28 cellular contexts compared by ENCODE assay signal in the genomic region with DNA sequence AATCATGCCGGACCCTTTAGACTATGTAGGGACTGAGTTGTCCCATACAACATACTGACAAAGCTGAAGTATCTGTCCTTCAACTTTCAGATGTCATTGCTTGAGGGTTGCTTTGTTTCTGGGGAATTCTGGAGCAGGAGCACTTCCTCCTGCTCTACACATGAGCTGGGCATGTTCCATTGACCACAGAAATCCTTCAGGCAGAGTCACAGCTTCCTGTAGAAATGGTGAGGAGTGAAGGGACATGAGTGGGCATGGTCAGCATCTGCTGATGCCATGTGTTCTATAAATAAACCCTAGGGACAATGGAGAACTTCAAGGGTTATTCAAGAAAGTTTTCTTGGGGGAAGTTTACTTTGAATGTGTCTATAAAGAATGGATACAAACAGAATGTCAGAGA.
A peak's percentile ranks its signal among the peaks of the same experiment; 100 is the strongest.
DNase-seq lines count a peak whose midpoint lies in the region; ATAC-seq, FAIRE-seq and TF ChIP-seq lines count a peak whose summit lies in the region.
"Had no signal": no experiment of that assay in that cellular context is flagged by ENCODE, and none has a peak within 500 bp of the region (broad histone marks: within the 10 kb centered on the region; RNA-seq: fewer than 3 reads in every experiment).

No MANE protein-coding gene starts in this region.

- H3K27ac ChIP-seq in astrocyte (ENCODE audit: low read depth, low read length) = no peak overlapping the region
- H3K27ac ChIP-seq: A549; BLaER1 treated with 17β-estradiol and CSF1 and Interleukin-3, amounts not matched to agents 10 nM and 100 nM; uterus had no signal

- TF ChIP-seq POLR2A in GM12891 (IDR thresholded peaks at IDR 0.05; ENCODE audit: low read depth, low read length) = no peak

- H3K27ac Mint-ChIP-seq in astrocyte (ENCODE audit: unreplicated experiment) = peak overlapping the region; percentile 3
- H3K27ac Mint-ChIP-seq: HFFc6; natural killer cell treated with Interleukin-12 subunit alpha and Interleukin-12 subunit beta and Interleukin-15 and Interleukin-18, amount 100 ng/mL, for 72 hours; stimulated activated memory B cell treated with anti-CD40 and anti-IgM and Interleukin-4, amounts not matched to agents 10 μg/mL and 1 μg/mL and 100 μg/mL, for 72 hours; WTC11 had no signal

- FAIRE-seq in astrocyte (lab: Jason Lieb, UNC) = no peak
- FAIRE-seq in GM12891 (lab: Jason Lieb, UNC) = no peak
- FAIRE-seq: A549 had no signal

- no peaks in the 10 kb centered on the region for H3K27me3 ChIP-seq in astrocyte (ENCODE audit: insufficient read depth, low read length)
- H3K27me3 ChIP-seq: BLaER1 treated with 17β-estradiol and CSF1 and Interleukin-3, amounts not matched to agents 10 nM and 100 nM; uterus had no signal

- no peaks in the 10 kb centered on the region for H3K9me3 ChIP-seq in astrocyte (ENCODE audit: insufficient read depth, low read depth, low read length)
- H3K9me3 ChIP-seq: A549, uterus had no signal

- DNase-seq in AG08395 (ENCODE audit: low spot score) = peak; percentile 48
- DNase-seq in GM04504 (ENCODE audit: low read depth) = peak; percentile 24
- DNase-seq in astrocyte (ENCODE audit: low read depth) = no peak
- peak; percentile 3 for DNase-seq in hepatic stellate cell (ENCODE audit: low spot score)
- DNase-seq in NCI-H446 (lab: John Stamatoyannopoulos, UW) = no peak
- no peak for DNase-seq in GM12891 (ENCODE audit: insufficient read length, low spot score)
- DNase-seq in cerebellar cortex (ENCODE audit: low spot score) = no peak
- DNase-seq: activated CD4-positive, alpha-beta T cell treated with anti-CD3 and anti-CD28 coated beads, Interleukin-2, amount 50 U/mL, for 1 hour; activated naive CD4-positive, alpha-beta T cell treated with anti-CD3 and anti-CD28 coated beads, Interleukin-2, amount 50 U/mL, for 16 hours; anterior cingulate cortex; cerebellar nuclear complex; COR-L47; DMS79; HFFc6; hypothalamus; left ventricle myocardium superior; midbrain; NCI-H1694; retina; stimulated activated CD4-positive, alpha-beta T cell treated with anti-CD3 and anti-CD28 coated beads, Interleukin-4, amount 100 ng/mL, for 1 hour; T-helper 9 cell; uterus had no signal

- no peak for ATAC-seq in GM18520 (IDR thresholded peaks at IDR 0.05; ENCODE audit: unreplicated experiment)
- ATAC-seq: A549; left ventricle myocardium superior; natural killer cell treated with Interleukin-12 subunit alpha and Interleukin-12 subunit beta and Interleukin-15 and Interleukin-18, amount 100 ng/mL, for 72 hours; stimulated activated memory B cell treated with anti-CD40 and anti-IgM and Interleukin-4, amounts not matched to agents 10 μg/mL and 1 μg/mL and 100 μg/mL, for 72 hours; WTC11 had no signal

- no peaks in the 10 kb centered on the region for H3K79me2 ChIP-seq in astrocyte (ENCODE audit: insufficient read depth, low read length)

- H3K4me2 ChIP-seq in astrocyte (ENCODE audit: low read length) = no peak overlapping the region
- H3K4me2 ChIP-seq: A549 had no signal

- H3K36me3 ChIP-seq in astrocyte (ENCODE audit: insufficient read depth, low read length) = no peaks in the 10 kb centered on the region
- H3K36me3 ChIP-seq: BLaER1 treated with 17β-estradiol and CSF1 and Interleukin-3, amounts not matched to agents 10 nM and 100 nM; uterus had no signal

- peaks cover 10% of the 10 kb centered on the region for H3K4me1 Mint-ChIP-seq in astrocyte (ENCODE audit: low read depth, unreplicated experiment)
- H3K4me1 Mint-ChIP-seq: stimulated activated memory B cell treated with anti-CD40 and anti-IgM and Interleukin-4, amounts not matched to agents 10 μg/mL and 1 μg/mL and 100 μg/mL, for 72 hours; WTC11 had no signal

- H3K36me3 Mint-ChIP-seq in astrocyte (ENCODE audit: low read depth, unreplicated experiment) = no peaks in the 10 kb centered on the region
- H3K36me3 Mint-ChIP-seq: natural killer cell treated with Interleukin-12 subunit alpha and Interleukin-12 subunit beta and Interleukin-15 and Interleukin-18, amount 100 ng/mL, for 72 hours; stimulated activated memory B cell treated with anti-CD40 and anti-IgM and Interleukin-4, amounts not matched to agents 10 μg/mL and 1 μg/mL and 100 μg/mL, for 72 hours had no signal

- H4K20me1 ChIP-seq in astrocyte (ENCODE audit: insufficient read depth, low read length) = no peaks in the 10 kb centered on the region
- H4K20me1 ChIP-seq: BLaER1 treated with 17β-estradiol and CSF1 and Interleukin-3, amounts not matched to agents 10 nM and 100 nM had no signal

- no peak overlapping the region for H2AFZ ChIP-seq in astrocyte (ENCODE audit: low read depth, low read length)

- H3K4me1 ChIP-seq in astrocyte (ENCODE audit: insufficient read depth, low read length) = no peaks in the 10 kb centered on the region
- H3K4me1 ChIP-seq: A549, uterus had no signal

- H3K9me3 Mint-ChIP-seq in astrocyte (ENCODE audit: unreplicated experiment) = no peaks in the 10 kb centered on the region

- H3K27me3 Mint-ChIP-seq in astrocyte (ENCODE audit: low read depth, unreplicated experiment) = no peaks in the 10 kb centered on the region
- H3K27me3 Mint-ChIP-seq: natural killer cell treated with Interleukin-12 subunit alpha and Interleukin-12 subunit beta and Interleukin-15 and Interleukin-18, amount 100 ng/mL, for 72 hours; stimulated activated memory B cell treated with anti-CD40 and anti-IgM and Interleukin-4, amounts not matched to agents 10 μg/mL and 1 μg/mL and 100 μg/mL, for 72 hours had no signal

- no peak for TF ChIP-seq CTCF in astrocyte (IDR thresholded peaks at IDR 0.05; ENCODE audit: insufficient read depth, low read depth, low read length)

- no peak overlapping the region for H3K4me3 Mint-ChIP-seq in astrocyte (ENCODE audit: unreplicated experiment)
- H3K4me3 Mint-ChIP-seq: HFFc6; natural killer cell treated with Interleukin-12 subunit alpha and Interleukin-12 subunit beta and Interleukin-15 and Interleukin-18, amount 100 ng/mL, for 72 hours; stimulated activated memory B cell treated with anti-CD40 and anti-IgM and Interleukin-4, amounts not matched to agents 10 μg/mL and 1 μg/mL and 100 μg/mL, for 72 hours; WTC11 had no signal

- no peak overlapping the region for H3K9ac ChIP-seq in astrocyte (ENCODE audit: low read length)
- H3K9ac ChIP-seq: BLaER1 treated with 17β-estradiol and CSF1 and Interleukin-3, amounts not matched to agents 10 nM and 100 nM had no signal

- H3K4me3 ChIP-seq in astrocyte (ENCODE audit: insufficient read depth, low read depth, low read length) = no peak overlapping the region
- H3K4me3 ChIP-seq: A549; BLaER1 treated with 17β-estradiol and CSF1 and Interleukin-3, amounts not matched to agents 10 nM and 100 nM; uterus had no signal

TF ChIP-seq in GM12891, 5 proteins besides CTCF, POLR2A, EP300 and RAD21:
- TF ChIP-seq POU2F2 (IDR thresholded peaks at IDR 0.05; ENCODE audit: low read depth, low read length) (no peak), TAF1 (IDR thresholded peaks at IDR 0.05; ENCODE audit: low read depth, low read length) (no peak), POLR2AphosphoS5 (IDR thresholded peaks at IDR 0.05; ENCODE audit: low read depth, low read length) (no peak), PAX5 (IDR thresholded peaks at IDR 0.05; ENCODE audit: insufficient read depth, low read length, severe bottlenecking) (no peak), SPI1 (IDR thresholded peaks at IDR 0.05; ENCODE audit: low read depth, low read length) (no peak)
TF ChIP-seq in GM12891: peak in this region for 0.

Comparison
In these comparisons a context has a peak if more than half of its experiments do, and no peak if none do; other contexts are left out.
1. DNase-seq: peak in AG08395 (single experiment), GM04504 (single experiment) and hepatic stellate cell (single experiment); none in astrocyte (single experiment), NCI-H446 (0 of 2), GM12891 (single experiment) and cerebellar cortex (single experiment).